Comparison of ENCODE assay signal across 24 cellular contexts in the genomic region with DNA sequence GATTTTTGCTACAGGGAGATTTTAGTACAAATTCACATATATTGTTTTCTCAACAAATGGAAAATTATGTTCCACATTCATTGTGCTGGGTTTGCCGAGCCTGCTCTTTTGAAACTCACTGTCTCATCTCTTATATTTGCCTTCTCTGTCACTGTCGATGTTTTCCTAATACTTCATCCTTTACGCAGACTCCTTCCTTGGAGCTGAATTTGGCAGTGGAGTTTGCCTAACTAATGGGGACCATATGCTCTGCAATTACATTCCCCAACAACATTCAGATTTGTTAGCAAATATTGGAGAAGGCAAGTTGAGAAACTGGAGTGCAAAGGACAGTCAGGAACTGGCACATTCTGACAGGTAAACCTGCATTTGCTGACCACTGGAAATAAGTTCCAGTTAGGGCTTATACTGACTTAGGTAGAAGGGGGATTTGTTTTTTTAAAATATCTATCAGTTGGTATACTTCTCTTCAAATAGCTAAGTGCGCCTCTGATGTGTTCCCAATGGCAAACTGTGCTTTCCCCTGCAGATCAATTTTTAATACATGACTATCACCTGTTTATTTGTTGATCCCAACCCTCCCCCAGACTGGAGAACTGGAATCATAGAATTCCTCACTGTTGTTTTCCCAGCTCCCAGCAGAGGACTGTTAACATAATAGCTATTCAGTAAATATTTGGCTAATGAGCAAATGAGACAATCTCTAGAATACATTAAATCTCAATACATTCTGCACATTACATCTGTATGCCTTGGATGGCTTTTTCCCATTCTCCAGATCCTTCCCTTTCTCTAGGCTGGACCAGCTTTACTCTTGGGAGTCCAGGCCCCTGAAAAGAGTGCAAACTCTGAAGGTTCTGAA.
DNase-seq lines count a peak whose midpoint lies in the region; ATAC-seq and TF ChIP-seq lines count a peak whose summit lies in the region.
"Had no signal": no experiment of that assay in that cellular context is flagged by ENCODE, and none has a peak within 500 bp of the region (broad histone marks: within the 10 kb centered on the region; RNA-seq: fewer than 3 reads in every experiment).

No MANE protein-coding gene starts in this region.

- DNase-seq in NCI-H2171 treated with DMSO at 0.1 percent for 48 hours (lab: John Stamatoyannopoulos, UW): peak; percentile 24
- no peak for DNase-seq in NCI-H2171 (lab: John Stamatoyannopoulos, UW)
- peak; percentile 79 for DNase-seq in NCI-H69 (lab: John Stamatoyannopoulos, UW)
- DNase-seq in fibroblast of the conjunctiva (ENCODE audit: low read depth): peak; percentile 53
- DNase-seq in vagina (ENCODE audit: extremely low spot score in 2 of 2): no peak
- no peak for DNase-seq in activated CD4-positive, alpha-beta T cell treated with anti-CD3 and anti-CD28 coated beads, Interleukin-2, amount 50 U/mL, for 1 hour
- DNase-seq in amygdala (lab: John Stamatoyannopoulos, UW): no peak
- DNase-seq: activated CD8-positive, alpha-beta T cell treated with anti-CD3 and anti-CD28 coated beads for 36 hours; activated T-cell treated with anti-CD3 and anti-CD28 coated beads, Interleukin-2, amount 50 U/mL, for 24 hours; CD4-positive, alpha-beta T cell; DND-41; immature natural killer cell; KG1; naive B cell; NCI-H2081; NCI-H510A treated with DMSO at 0.1 percent for 48 hours; SHP77 treated with DMSO at 0.1 percent for 48 hours; small intestine; stimulated activated CD4-positive, alpha-beta T cell treated with anti-CD3 and anti-CD28 coated beads, Interleukin-4, amount 100 ng/mL, for 4 hours; T-helper 2 cell had no signal

- no peak for TF ChIP-seq CTCF in vagina (IDR thresholded peaks at IDR 0.05)

- H3K9me3 ChIP-seq in vagina: no peaks in the 10 kb centered on the region

- ATAC-seq in HG02885 (IDR thresholded peaks at IDR 0.05; ENCODE audit: poor library complexity, unreplicated experiment): no peak
- ATAC-seq: activated CD8-positive, alpha-beta T cell treated with anti-CD3 and anti-CD28 coated beads for 36 hours; WTC11 had no signal

- no peaks in the 10 kb centered on the region for H3K27me3 ChIP-seq in vagina

- intact Hi-C loops in vagina (cut with DNase I): no loop called here

- no peak for TF ChIP-seq POLR2A in vagina (IDR thresholded peaks at IDR 0.05)

- no peaks in the 10 kb centered on the region for H3K36me3 ChIP-seq in vagina

- peak overlapping the region; percentile 36 for H3K27ac ChIP-seq in vagina
- H3K27ac ChIP-seq: parathyroid adenoma had no signal

- H3K4me1 ChIP-seq in vagina: no peaks in the 10 kb centered on the region
- H3K4me1 ChIP-seq: parathyroid adenoma had no signal

- H3K4me3 ChIP-seq in vagina: no peak overlapping the region
- H3K4me3 ChIP-seq: coronary artery had no signal

Comparison
In these comparisons a context has a peak if more than half of its experiments do, and no peak if none do; other contexts are left out.
1. DNase-seq: peak in NCI-H2171 treated with DMSO at 0.1 percent for 48 hours (single experiment), NCI-H69 (single experiment) and fibroblast of the conjunctiva (single experiment); none in NCI-H2171 (single experiment), vagina (0 of 2), activated CD4-positive, alpha-beta T cell treated with anti-CD3 and anti-CD28 coated beads, Interleukin-2, amount 50 U/mL, for 1 hour (single experiment) and amygdala (0 of 56).